2 cellular contexts compared by ENCODE assay signal in the genomic region with DNA sequence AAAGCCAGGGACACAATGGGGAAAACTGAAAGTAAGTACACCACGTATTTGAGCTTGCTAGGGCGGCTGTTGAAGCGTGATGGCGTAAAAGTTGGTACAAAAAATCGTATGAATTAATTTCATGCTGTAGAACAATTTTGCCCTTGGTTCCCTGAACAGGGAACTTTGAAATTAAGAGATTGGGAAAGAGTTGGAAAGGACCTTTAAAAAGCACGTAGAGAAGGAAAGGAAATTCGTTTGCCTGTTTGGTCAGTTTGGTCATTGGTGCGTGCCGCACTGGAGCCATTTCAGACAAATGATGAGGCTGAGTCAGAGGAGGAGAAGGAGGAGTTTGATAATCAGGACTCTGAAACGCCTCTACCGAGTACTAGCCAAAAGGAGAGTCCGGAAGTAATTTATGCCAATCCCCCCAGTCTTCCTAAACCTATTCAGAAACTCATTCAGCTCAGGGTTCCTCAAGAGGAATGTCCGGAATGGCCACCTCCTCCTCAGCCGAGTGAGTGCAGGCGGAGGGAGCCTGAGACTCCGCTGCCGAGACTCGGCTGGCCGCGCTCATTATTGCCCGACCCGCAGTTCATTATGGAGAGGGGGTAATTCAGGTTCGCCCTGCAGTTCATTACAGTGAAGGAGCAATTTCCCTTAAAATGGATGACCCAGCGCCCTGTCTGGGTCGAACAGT.
TF ChIP-seq lines count a peak whose summit lies in the region.

No MANE protein-coding gene starts in this region.

TF ChIP-seq in SK-N-SH treated with all-trans-retinoic acid at 6 μM for 48 hours, 23 proteins besides CTCF, POLR2A, EP300 and RAD21 (continued from another document):
- TF ChIP-seq ZNF8 (CRISPR knock-in tag; IDR thresholded peaks at IDR 0.05) (no peak), ZFP3 (CRISPR knock-in tag; IDR thresholded peaks at IDR 0.05) (no peak), ZC3H10 (CRISPR knock-in tag; IDR thresholded peaks at IDR 0.05) (no peak), ARNTL (CRISPR knock-in tag; IDR thresholded peaks at IDR 0.05; ENCODE audit: borderline replicate concordance, low read depth) (no peak)
- TF ChIP-seq, protein P1, sequence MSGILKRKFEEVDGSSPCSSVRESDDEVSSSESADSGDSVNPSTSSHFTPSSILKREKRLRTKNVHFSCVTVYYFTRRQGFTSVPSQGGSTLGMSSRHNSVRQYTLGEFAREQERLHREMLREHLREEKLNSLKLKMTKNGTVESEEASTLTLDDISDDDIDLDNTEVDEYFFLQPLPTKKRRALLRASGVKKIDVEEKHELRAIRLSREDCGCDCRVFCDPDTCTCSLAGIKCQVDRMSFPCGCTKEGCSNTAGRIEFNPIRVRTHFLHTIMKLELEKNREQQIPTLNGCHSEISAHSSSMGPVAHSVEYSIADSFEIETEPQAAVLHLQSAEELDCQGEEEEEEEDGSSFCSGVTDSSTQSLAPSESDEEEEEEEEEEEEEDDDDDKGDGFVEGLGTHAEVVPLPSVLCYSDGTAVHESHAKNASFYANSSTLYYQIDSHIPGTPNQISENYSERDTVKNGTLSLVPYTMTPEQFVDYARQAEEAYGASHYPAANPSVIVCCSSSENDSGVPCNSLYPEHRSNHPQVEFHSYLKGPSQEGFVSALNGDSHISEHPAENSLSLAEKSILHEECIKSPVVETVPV (CRISPR knock-in tag; IDR thresholded peaks at IDR 0.05) = no peak
- TF ChIP-seq, protein P2, sequence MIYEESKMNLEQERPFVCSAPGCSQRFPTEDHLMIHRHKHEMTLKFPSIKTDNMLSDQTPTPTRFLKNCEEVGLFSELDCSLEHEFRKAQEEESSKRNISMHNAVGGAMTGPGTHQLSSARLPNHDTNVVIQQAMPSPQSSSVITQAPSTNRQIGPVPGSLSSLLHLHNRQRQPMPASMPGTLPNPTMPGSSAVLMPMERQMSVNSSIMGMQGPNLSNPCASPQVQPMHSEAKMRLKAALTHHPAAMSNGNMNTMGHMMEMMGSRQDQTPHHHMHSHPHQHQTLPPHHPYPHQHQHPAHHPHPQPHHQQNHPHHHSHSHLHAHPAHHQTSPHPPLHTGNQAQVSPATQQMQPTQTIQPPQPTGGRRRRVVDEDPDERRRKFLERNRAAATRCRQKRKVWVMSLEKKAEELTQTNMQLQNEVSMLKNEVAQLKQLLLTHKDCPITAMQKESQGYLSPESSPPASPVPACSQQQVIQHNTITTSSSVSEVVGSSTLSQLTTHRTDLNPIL (CRISPR knock-in tag; IDR thresholded peaks at IDR 0.05; ENCODE audit: low read depth) = no peak
- TF ChIP-seq, protein P3, sequence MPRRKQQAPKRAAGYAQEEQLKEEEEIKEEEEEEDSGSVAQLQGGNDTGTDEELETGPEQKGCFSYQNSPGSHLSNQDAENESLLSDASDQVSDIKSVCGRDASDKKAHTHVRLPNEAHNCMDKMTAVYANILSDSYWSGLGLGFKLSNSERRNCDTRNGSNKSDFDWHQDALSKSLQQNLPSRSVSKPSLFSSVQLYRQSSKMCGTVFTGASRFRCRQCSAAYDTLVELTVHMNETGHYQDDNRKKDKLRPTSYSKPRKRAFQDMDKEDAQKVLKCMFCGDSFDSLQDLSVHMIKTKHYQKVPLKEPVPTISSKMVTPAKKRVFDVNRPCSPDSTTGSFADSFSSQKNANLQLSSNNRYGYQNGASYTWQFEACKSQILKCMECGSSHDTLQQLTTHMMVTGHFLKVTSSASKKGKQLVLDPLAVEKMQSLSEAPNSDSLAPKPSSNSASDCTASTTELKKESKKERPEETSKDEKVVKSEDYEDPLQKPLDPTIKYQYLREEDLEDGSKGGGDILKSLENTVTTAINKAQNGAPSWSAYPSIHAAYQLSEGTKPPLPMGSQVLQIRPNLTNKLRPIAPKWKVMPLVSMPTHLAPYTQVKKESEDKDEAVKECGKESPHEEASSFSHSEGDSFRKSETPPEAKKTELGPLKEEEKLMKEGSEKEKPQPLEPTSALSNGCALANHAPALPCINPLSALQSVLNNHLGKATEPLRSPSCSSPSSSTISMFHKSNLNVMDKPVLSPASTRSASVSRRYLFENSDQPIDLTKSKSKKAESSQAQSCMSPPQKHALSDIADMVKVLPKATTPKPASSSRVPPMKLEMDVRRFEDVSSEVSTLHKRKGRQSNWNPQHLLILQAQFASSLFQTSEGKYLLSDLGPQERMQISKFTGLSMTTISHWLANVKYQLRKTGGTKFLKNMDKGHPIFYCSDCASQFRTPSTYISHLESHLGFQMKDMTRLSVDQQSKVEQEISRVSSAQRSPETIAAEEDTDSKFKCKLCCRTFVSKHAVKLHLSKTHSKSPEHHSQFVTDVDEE (CRISPR knock-in tag; IDR thresholded peaks at IDR 0.05) = no peak

TF ChIP-seq in GM12878, 131 proteins besides CTCF, POLR2A, EP300 and RAD21 (continued from another document and continues in another):
- TF ChIP-seq PAX5 (IDR thresholded peaks at IDR 0.05; ENCODE audit: borderline replicate concordance, low read depth, low read length) (peak; percentile 60; the same call in 1 of the 2 replicates), RUNX3 (IDR thresholded peaks at IDR 0.05; ENCODE audit: low read length) (peak; percentile 29; the same call in 1 of the 2 replicates), ZSCAN29 (IDR thresholded peaks at IDR 0.05) (no peak), ZZZ3 (IDR thresholded peaks at IDR 0.05; ENCODE audit: control insufficient read depth, insufficient read length, low read depth) (no peak), KDM1A (IDR thresholded peaks at IDR 0.05; ENCODE audit: borderline replicate concordance) (no peak), MTA2 (IDR thresholded peaks at IDR 0.05; ENCODE audit: low read depth) (peak; percentile 25; the same call in 1 of the 2 replicates), NR2C1 (IDR thresholded peaks at IDR 0.05) (no peak), SRF (IDR thresholded peaks at IDR 0.05; ENCODE audit: low read depth in 2 of 2, low read length in 2 of 2) (peak in 1 of 2 experiments; percentile 31; a peak in 1 of 4 replicates), MYB (IDR thresholded peaks at IDR 0.05; ENCODE audit: borderline replicate concordance, low read depth, low read length) (no peak), NBN (IDR thresholded peaks at IDR 0.05) (peak; percentile 66; the same call in 1 of the 2 replicates), CEBPB (IDR thresholded peaks at IDR 0.05; ENCODE audit: borderline replicate concordance in 1 of 2, low read depth in 2 of 2, low read length in 2 of 2) (no peak), SMARCA5 (IDR thresholded peaks at IDR 0.05) (0 out of 2 replicates have a peak, but pooled peaks have one; percentile 27), NR2F1 (conservative IDR thresholded peaks at IDR 0.05) (0 out of 2 replicates have a peak, but pooled peaks have one; percentile 22), TCF7 (IDR thresholded peaks at IDR 0.05; ENCODE audit: borderline replicate concordance) (no peak), IKZF1 (conservative IDR thresholded peaks at IDR 0.05) (peak; percentile 43), NRF1 (conservative IDR thresholded peaks at IDR 0.05; ENCODE audit: low read depth, low read length) (no peak), HDAC6 (IDR thresholded peaks at IDR 0.05; ENCODE audit: unreplicated experiment) (no peak), ATF7 (IDR thresholded peaks at IDR 0.05; ENCODE audit: low read depth) (0 out of 2 replicates have a peak, but pooled peaks have one; percentile 10), POU2F2 (IDR thresholded peaks at IDR 0.05; ENCODE audit: borderline replicate concordance, low read depth, low read length) (no peak), SREBF1 (IDR thresholded peaks at IDR 0.05; ENCODE audit: low read length) (no peak), WRNIP1 (IDR thresholded peaks at IDR 0.05; ENCODE audit: borderline replicate concordance, low read depth, low read length) (no peak), ASH2L (IDR thresholded peaks at IDR 0.05; ENCODE audit: borderline replicate concordance, low read depth) (no peak), HCFC1 (IDR thresholded peaks at IDR 0.05; ENCODE audit: low read length) (no peak), FOXK2 (IDR thresholded peaks at IDR 0.05) (no peak), ZNF24 (IDR thresholded peaks at IDR 0.05) (peak; percentile 55; the same call in 1 of the 2 replicates), CBX3 (IDR thresholded peaks at IDR 0.05; ENCODE audit: borderline replicate concordance, low read depth) (no peak), MTA3 (IDR thresholded peaks at IDR 0.05; ENCODE audit: borderline replicate concordance, low read length) (0 out of 2 replicates have a peak, but pooled peaks have one; percentile 52), CHD4 (IDR thresholded peaks at IDR 0.05) (no peak), EZH2 (IDR thresholded peaks at IDR 0.05; ENCODE audit: borderline replicate concordance, control insufficient read depth, low read depth, low read length) (no peak), CHD2 (IDR thresholded peaks at IDR 0.05; ENCODE audit: borderline replicate concordance, low read depth, low read length) (no peak), HDGF (IDR thresholded peaks at IDR 0.05) (no peak), BACH1 (IDR thresholded peaks at IDR 0.05; ENCODE audit: borderline replicate concordance) (no peak), GABPA (IDR thresholded peaks at IDR 0.05; ENCODE audit: low read depth) (0 out of 2 replicates have a peak, but pooled peaks have one; percentile 17)
- TF ChIP-seq, protein P4, sequence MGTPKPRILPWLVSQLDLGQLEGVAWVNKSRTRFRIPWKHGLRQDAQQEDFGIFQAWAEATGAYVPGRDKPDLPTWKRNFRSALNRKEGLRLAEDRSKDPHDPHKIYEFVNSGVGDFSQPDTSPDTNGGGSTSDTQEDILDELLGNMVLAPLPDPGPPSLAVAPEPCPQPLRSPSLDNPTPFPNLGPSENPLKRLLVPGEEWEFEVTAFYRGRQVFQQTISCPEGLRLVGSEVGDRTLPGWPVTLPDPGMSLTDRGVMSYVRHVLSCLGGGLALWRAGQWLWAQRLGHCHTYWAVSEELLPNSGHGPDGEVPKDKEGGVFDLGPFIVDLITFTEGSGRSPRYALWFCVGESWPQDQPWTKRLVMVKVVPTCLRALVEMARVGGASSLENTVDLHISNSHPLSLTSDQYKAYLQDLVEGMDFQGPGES (IDR thresholded peaks at IDR 0.05) = no peak
- TF ChIP-seq, protein P5, sequence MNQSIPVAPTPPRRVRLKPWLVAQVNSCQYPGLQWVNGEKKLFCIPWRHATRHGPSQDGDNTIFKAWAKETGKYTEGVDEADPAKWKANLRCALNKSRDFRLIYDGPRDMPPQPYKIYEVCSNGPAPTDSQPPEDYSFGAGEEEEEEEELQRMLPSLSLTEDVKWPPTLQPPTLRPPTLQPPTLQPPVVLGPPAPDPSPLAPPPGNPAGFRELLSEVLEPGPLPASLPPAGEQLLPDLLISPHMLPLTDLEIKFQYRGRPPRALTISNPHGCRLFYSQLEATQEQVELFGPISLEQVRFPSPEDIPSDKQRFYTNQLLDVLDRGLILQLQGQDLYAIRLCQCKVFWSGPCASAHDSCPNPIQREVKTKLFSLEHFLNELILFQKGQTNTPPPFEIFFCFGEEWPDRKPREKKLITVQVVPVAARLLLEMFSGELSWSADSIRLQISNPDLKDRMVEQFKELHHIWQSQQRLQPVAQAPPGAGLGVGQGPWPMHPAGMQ (IDR thresholded peaks at IDR 0.05; ENCODE audit: borderline replicate concordance) = no peak
- TF ChIP-seq, protein P6, sequence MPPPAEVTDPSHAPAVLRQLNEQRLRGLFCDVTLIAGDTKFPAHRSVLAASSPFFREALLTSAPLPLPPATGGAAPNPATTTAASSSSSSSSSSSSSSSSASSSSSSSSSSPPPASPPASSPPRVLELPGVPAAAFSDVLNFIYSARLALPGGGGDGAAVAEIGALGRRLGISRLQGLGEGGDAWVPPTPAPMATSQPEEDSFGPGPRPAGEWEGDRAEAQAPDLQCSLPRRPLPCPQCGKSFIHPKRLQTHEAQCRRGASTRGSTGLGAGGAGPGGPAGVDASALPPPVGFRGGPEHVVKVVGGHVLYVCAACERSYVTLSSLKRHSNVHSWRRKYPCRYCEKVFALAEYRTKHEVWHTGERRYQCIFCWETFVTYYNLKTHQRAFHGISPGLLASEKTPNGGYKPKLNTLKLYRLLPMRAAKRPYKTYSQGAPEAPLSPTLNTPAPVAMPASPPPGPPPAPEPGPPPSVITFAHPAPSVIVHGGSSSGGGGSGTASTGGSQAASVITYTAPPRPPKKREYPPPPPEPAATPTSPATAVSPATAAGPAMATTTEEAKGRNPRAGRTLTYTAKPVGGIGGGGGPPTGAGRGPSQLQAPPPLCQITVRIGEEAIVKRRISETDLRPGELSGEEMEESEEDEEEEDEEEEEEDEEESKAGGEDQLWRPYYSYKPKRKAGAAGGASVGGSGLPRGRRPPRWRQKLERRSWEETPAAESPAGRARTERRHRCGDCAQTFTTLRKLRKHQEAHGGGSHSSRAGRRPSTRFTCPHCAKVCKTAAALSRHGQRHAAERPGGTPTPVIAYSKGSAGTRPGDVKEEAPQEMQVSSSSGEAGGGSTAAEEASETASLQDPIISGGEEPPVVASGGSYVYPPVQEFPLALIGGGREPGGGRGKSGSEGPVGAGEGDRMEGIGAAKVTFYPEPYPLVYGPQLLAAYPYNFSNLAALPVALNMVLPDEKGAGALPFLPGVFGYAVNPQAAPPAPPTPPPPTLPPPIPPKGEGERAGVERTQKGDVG (CRISPR knock-in tag; IDR thresholded peaks at IDR 0.05) = no peak
- TF ChIP-seq, protein P7, sequence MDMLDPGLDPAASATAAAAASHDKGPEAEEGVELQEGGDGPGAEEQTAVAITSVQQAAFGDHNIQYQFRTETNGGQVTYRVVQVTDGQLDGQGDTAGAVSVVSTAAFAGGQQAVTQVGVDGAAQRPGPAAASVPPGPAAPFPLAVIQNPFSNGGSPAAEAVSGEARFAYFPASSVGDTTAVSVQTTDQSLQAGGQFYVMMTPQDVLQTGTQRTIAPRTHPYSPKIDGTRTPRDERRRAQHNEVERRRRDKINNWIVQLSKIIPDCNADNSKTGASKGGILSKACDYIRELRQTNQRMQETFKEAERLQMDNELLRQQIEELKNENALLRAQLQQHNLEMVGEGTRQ (IDR thresholded peaks at IDR 0.05; ENCODE audit: borderline replicate concordance, low read depth, low read length) = no peak
- TF ChIP-seq, protein P8, sequence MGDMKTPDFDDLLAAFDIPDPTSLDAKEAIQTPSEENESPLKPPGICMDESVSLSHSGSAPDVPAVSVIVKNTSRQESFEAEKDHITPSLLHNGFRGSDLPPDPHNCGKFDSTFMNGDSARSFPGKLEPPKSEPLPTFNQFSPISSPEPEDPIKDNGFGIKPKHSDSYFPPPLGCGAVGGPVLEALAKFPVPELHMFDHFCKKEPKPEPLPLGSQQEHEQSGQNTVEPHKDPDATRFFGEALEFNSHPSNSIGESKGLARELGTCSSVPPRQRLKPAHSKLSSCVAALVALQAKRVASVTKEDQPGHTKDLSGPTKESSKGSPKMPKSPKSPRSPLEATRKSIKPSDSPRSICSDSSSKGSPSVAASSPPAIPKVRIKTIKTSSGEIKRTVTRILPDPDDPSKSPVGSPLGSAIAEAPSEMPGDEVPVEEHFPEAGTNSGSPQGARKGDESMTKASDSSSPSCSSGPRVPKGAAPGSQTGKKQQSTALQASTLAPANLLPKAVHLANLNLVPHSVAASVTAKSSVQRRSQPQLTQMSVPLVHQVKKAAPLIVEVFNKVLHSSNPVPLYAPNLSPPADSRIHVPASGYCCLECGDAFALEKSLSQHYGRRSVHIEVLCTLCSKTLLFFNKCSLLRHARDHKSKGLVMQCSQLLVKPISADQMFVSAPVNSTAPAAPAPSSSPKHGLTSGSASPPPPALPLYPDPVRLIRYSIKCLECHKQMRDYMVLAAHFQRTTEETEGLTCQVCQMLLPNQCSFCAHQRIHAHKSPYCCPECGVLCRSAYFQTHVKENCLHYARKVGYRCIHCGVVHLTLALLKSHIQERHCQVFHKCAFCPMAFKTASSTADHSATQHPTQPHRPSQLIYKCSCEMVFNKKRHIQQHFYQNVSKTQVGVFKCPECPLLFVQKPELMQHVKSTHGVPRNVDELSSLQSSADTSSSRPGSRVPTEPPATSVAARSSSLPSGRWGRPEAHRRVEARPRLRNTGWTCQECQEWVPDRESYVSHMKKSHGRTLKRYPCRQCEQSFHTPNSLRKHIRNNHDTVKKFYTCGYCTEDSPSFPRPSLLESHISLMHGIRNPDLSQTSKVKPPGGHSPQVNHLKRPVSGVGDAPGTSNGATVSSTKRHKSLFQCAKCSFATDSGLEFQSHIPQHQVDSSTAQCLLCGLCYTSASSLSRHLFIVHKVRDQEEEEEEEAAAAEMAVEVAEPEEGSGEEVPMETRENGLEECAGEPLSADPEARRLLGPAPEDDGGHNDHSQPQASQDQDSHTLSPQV (IDR thresholded peaks at IDR 0.05) = no peak
